Comparison of ENCODE assay signal across 12 cellular contexts in genomic region chr20:60211618-60212463, GRCh38.
DNase-seq lines count a peak whose midpoint lies in the region; ATAC-seq, FAIRE-seq and TF ChIP-seq lines count a peak whose summit lies in the region.
"Had no signal": no experiment of that assay in that cellular context is flagged by ENCODE, and none has a peak within 500 bp of the region (broad histone marks: within the 10 kb centered on the region; RNA-seq: fewer than 3 reads in every experiment).

No MANE protein-coding gene starts in this region.

- no peak overlapping the region for H3K14ac ChIP-seq in mesenchymal stem cell (ENCODE audit: low read length in 2 of 2)

- H2AK5ac ChIP-seq in mesenchymal stem cell (ENCODE audit: low read length, severe bottlenecking): no peak overlapping the region

- H3K4me1 ChIP-seq in KMS-11 (ENCODE audit: low read depth, poor library complexity, severe bottlenecking) (peaks cover 8% of the 10 kb centered on the region), mesenchymal stem cell (ENCODE audit: control insufficient read depth, insufficient read depth, low read depth, low read length) (peaks cover 2% of the 10 kb centered on the region), upper lobe of right lung (no peaks in the 10 kb centered on the region)

- H3K9ac ChIP-seq in KMS-11 (no peak overlapping the region), mesenchymal stem cell (ENCODE audit: low read length) (peak overlapping the region; percentile 54)
- H3K9ac ChIP-seq: GM23248 had no signal

- H2AFZ ChIP-seq in KMS-11 (ENCODE audit: low read depth) (peak overlapping the region; percentile 51; the same call in 1 of the 2 replicates), mesenchymal stem cell (ENCODE audit: low read depth, low read length) (no peak overlapping the region)
- H2AFZ ChIP-seq: GM23248 had no signal

- no peak overlapping the region for H3K4ac ChIP-seq in mesenchymal stem cell (ENCODE audit: low read depth in 1 of 2, low read length in 2 of 2)

- peak; percentile 18 for ATAC-seq in upper lobe of right lung
- ATAC-seq: CD8-positive, alpha-beta T cell had no signal

- H3K23ac ChIP-seq in mesenchymal stem cell (ENCODE audit: low read length in 2 of 2): no peak overlapping the region

- 0 out of 2 replicates have a peak overlapping the region, but pooled peaks have one; percentile 34 for H3K4me2 ChIP-seq in KMS-11
- no peak overlapping the region for H3K4me2 ChIP-seq in mesenchymal stem cell (ENCODE audit: low read length, poor library complexity, severe bottlenecking)

- intact Hi-C loops in upper lobe of right lung (cut with DNase I): no loop called here

- no peak overlapping the region for H2BK15ac ChIP-seq in mesenchymal stem cell (ENCODE audit: low read depth, poor library complexity, severe bottlenecking)

- H3K4me3 ChIP-seq in KMS-11 (IDR thresholded peaks at IDR 0.05; ENCODE audit: insufficient read depth, low read depth, low read length) (no peak overlapping the region), mesenchymal stem cell (ENCODE audit: insufficient read depth in 1 of 2, low read depth in 1 of 2, low read length in 2 of 2) (no peak overlapping the region), upper lobe of right lung (no peak overlapping the region)

- no peak overlapping the region for H2BK12ac ChIP-seq in mesenchymal stem cell (ENCODE audit: low read length in 2 of 2)

- H3K27ac ChIP-seq in KMS-11 (no peak overlapping the region), VCaP (peak overlapping the region; percentile 36; the same call in 1 of the 2 replicates), mesenchymal stem cell (ENCODE audit: low read length, poor library complexity, severe bottlenecking) (no peak overlapping the region), upper lobe of right lung (no peak overlapping the region)
- H3K27ac ChIP-seq: GM23248 had no signal

- no peaks in the 10 kb centered on the region for H3K79me2 ChIP-seq in KMS-11 (ENCODE audit: insufficient read depth, low read depth)

- no peak overlapping the region for H2BK120ac ChIP-seq in mesenchymal stem cell (ENCODE audit: low read depth, low read length)

- H3K27me3 ChIP-seq in KMS-11 (ENCODE audit: insufficient read depth, low read depth) (no peaks in the 10 kb centered on the region), mesenchymal stem cell (ENCODE audit: control insufficient read depth in 1 of 2, insufficient read depth in 1 of 2, low read length in 2 of 2) (peaks cover 25 to 31% of the 10 kb centered on the region in 2 experiments), upper lobe of right lung (no peaks in the 10 kb centered on the region)

- H3K79me1 ChIP-seq in mesenchymal stem cell (replicated peaks; ENCODE audit: low read length, poor library complexity, severe bottlenecking): no peaks in the 10 kb centered on the region

- FAIRE-seq in GM19239 (lab: Jason Lieb, UNC): no peak
- FAIRE-seq: G401.6 had no signal

- H4K20me1 ChIP-seq in KMS-11 (ENCODE audit: insufficient read depth): no peaks in the 10 kb centered on the region

- H3K9me3 ChIP-seq in mesenchymal stem cell (ENCODE audit: control insufficient read depth, low read length) (no peaks in the 10 kb centered on the region), upper lobe of right lung (no peaks in the 10 kb centered on the region)

- WGBS in mesenchymal stem cell: 85% methylated on average over 18 of the region's 18 CpGs

- DNase-seq in mesenchymal stem cell: no peak
- DNase-seq in upper lobe of right lung: no peak
- no peak for DNase-seq in C1 segment of cervical spinal cord (lab: John Stamatoyannopoulos, UW)
- DNase-seq in GM19239 (ENCODE audit: insufficient read length, low spot score): no peak
- no peak for DNase-seq in NCI-H774 (lab: John Stamatoyannopoulos, UW)
- DNase-seq: NCI-H2171, NCI-H446 treated with DMSO at 0.1 percent for 48 hours had no signal

- H4K91ac ChIP-seq in mesenchymal stem cell (ENCODE audit: low read length): no peak overlapping the region

- H3K36me3 ChIP-seq in KMS-11 (ENCODE audit: insufficient read depth) (no peaks in the 10 kb centered on the region), mesenchymal stem cell (ENCODE audit: control insufficient read depth in 1 of 2, insufficient read depth in 2 of 2, low read depth in 1 of 2, low read length in 2 of 2) (no peaks in the 10 kb centered on the region), upper lobe of right lung (no peaks in the 10 kb centered on the region)

- no peak for TF ChIP-seq CTCF in KMS-11 (conservative IDR thresholded peaks at IDR 0.05; ENCODE audit: low read depth, low read length)
- no peak for TF ChIP-seq CTCF in VCaP (conservative IDR thresholded peaks at IDR 0.05)
- TF ChIP-seq CTCF in upper lobe of right lung (IDR thresholded peaks at IDR 0.05): no peak

- H3K18ac ChIP-seq in mesenchymal stem cell (ENCODE audit: low read depth in 1 of 2, low read length in 2 of 2): no peak overlapping the region

- no peak overlapping the region for H2BK5ac ChIP-seq in mesenchymal stem cell (ENCODE audit: low read depth, low read length, poor library complexity, severe bottlenecking)

- H4K8ac ChIP-seq in mesenchymal stem cell (ENCODE audit: low read length): no peak overlapping the region
